Comparison of ENCODE assay signal across 27 cellular contexts in genomic region chr12:56914724-56915123, GRCh38. TPM values are rescaled to one million over a fixed set of nuclear protein-coding genes. Genes with fewer than 3 reads are reported as not detected.
"Had no signal": no experiment of that assay in that cellular context is flagged by ENCODE, and none has a peak within 500 bp of the region (broad histone marks: within the 10 kb centered on the region; RNA-seq: fewer than 3 reads in every experiment).

No MANE protein-coding gene starts in this region.

- H3K4me1 ChIP-seq: Peyer's patch, SJSA1 had no signal

- ATAC-seq: Right ventricle myocardium inferior had no signal

- H3K27ac ChIP-seq: KMS-11, PC-9, Peyer's patch, SJSA1, SK-N-MC had no signal

- H3K27me3 ChIP-seq: Peyer's patch, SJSA1 had no signal

- H3K4me3 ChIP-seq: PC-9, Peyer's patch, SJSA1, SK-N-MC had no signal

- H3K36me3 ChIP-seq: Peyer's patch, SJSA1 had no signal

- DNase-seq: IMR-90, Kasumi-1, MM.1S, NCI-H1092, NCI-H1105 treated with DMSO at 0.1 percent for 48 hours, NCI-H1417 treated with DMSO at 0.1 percent for 48 hours, NCI-H146, NCI-H1694 treated with DMSO at 0.1 percent for 48 hours, NCI-H1930, NCI-H2081, NCI-H2107, NCI-H2227 treated with DMSO at 0.1 percent for 48 hours, NCI-H524, NCI-H526 treated with DMSO at 0.1 percent for 48 hours, NCI-H774, OCI-M1, PC-9, Peyer's patch, SHP77 treated with DMSO at 0.1 percent for 48 hours had no signal

- H3K9me3 ChIP-seq: SJSA1 had no signal

RNA-seq across cellular contexts. Expression of gene SDR9C7, which starts 19.5 kb away (rescaled TPM):
- total RNA-seq: HT-29, IMR-90, M059J, NCI-H460, PC-9, Peyer's patch, Right ventricle myocardium inferior, RPMI7951, SJSA1 had no signal

RNA-seq across cellular contexts. Expression of gene RDH16, which starts 42.7 kb away (rescaled TPM):
- total RNA-seq: HT-29, IMR-90, M059J, Right ventricle myocardium inferior, RPMI7951 had no signal
